Comparison of ENCODE assay signal across 8 cellular contexts in genomic region chr9:136992819-136993369, GRCh38. TPM values are rescaled to one million over a fixed set of nuclear protein-coding genes. Genes with fewer than 3 reads are reported as not detected.
A peak's percentile ranks its signal among the peaks of the same experiment; 100 is the strongest.
DNase-seq lines count a peak whose midpoint lies in the region; ATAC-seq and TF ChIP-seq lines count a peak whose summit lies in the region.

No MANE protein-coding gene starts in this region.

- H3K27me3 ChIP-seq in A673 (replicated peaks; ENCODE audit: insufficient read depth, low read depth, low read length, poor library complexity) (no peaks in the 10 kb centered on the region), mucosa of stomach (ENCODE audit: control insufficient read depth, insufficient read depth, low read length) (peaks cover 4% of the 10 kb centered on the region)

- TF ChIP-seq CTCF in A673 (conservative IDR thresholded peaks at IDR 0.05; ENCODE audit: low read depth, low read length): no peak
- no peak for TF ChIP-seq CTCF in HFF-Myc (IDR thresholded peaks at IDR 0.05; ENCODE audit: low read depth, low read length, missing control alignments)
- TF ChIP-seq CTCF in MCF 10A (IDR thresholded peaks at IDR 0.05; ENCODE audit: unreplicated experiment): no peak
- no peak for TF ChIP-seq CTCF in omental fat pad (IDR thresholded peaks at IDR 0.05)

- peaks cover 7% of the 10 kb centered on the region for H3K36me3 ChIP-seq in A673 (ENCODE audit: insufficient read depth, low read length, poor library complexity, severe bottlenecking)
- no peaks in the 10 kb centered on the region for H3K36me3 ChIP-seq in mucosa of stomach (ENCODE audit: control insufficient read depth, insufficient read depth, low read length)

- POLR2A ChIA-PET in A673 (lab: Charles Lee; ENCODE audit: low non-redundant PET) (no interaction called here), MCF 10A (lab: Yijun Ruan, JAX) (interaction anchor here (0.8 to 2.0 kb wide), 5 partner anchors 21 to 137 kb away, joined by 3 to 9 read pairs (median 5); no protein-coding TSS in a partner anchor)

- H3K4me1 Mint-ChIP-seq in MCF 10A (ENCODE audit: insufficient read depth, unreplicated experiment): peaks cover 4% of the 10 kb centered on the region

- H3K27ac ChIP-seq in A673 (ENCODE audit: low read depth, low read length, poor library complexity, severe bottlenecking): peak overlapping the region; percentile 88

- peak overlapping the region; percentile 82 for H3K4me3 Mint-ChIP-seq in MCF 10A (ENCODE audit: unreplicated experiment)

- peaks cover 12% of the 10 kb centered on the region for H3K36me3 Mint-ChIP-seq in MCF 10A (ENCODE audit: insufficient read depth, unreplicated experiment)

- DNase-seq in A673 (ENCODE audit: low spot score) (no peak), HFF-Myc (ENCODE audit: extremely low read depth, low read depth) (no peak), MCF 10A (ENCODE audit: unreplicated experiment) (no peak), MV-4-11 (lab: John Stamatoyannopoulos, UW) (no peak), omental fat pad (ENCODE audit: low spot score) (no peak)
- DNase-seq in effector CD8-positive, alpha-beta T cell (lab: John Stamatoyannopoulos, UW): no peak

- H3K9me3 ChIP-seq in A673 (ENCODE audit: low read depth, low read length, poor library complexity, severe bottlenecking): no peaks in the 10 kb centered on the region
- H3K9me3 ChIP-seq in mucosa of stomach (ENCODE audit: control insufficient read depth, low read length): no peaks in the 10 kb centered on the region

- CTCF ChIA-PET in A673 (lab: Charles Lee) (interaction anchor here (0.6 kb wide), 1 partner anchor 232 kb away, joined by 3 read pairs; no protein-coding TSS in a partner anchor), MCF 10A (lab: Yijun Ruan, JAX) (interaction anchor here (0.6 to 2.1 kb wide), 4 partner anchors 36 to 822 kb away, joined by 3 to 7 read pairs (median 4); no protein-coding TSS in a partner anchor)

- no peaks in the 10 kb centered on the region for H3K27me3 Mint-ChIP-seq in MCF 10A (ENCODE audit: insufficient read depth, unreplicated experiment)

- ATAC-seq in GM21390 (IDR thresholded peaks at IDR 0.05; ENCODE audit: unreplicated experiment) (no peak), omental fat pad (ENCODE audit: low FRiP score) (no peak)

- peaks cover 26% of the 10 kb centered on the region for H3K4me1 ChIP-seq in A673 (ENCODE audit: insufficient read depth, low read length, poor library complexity, severe bottlenecking)
- peaks cover 40% of the 10 kb centered on the region for H3K4me1 ChIP-seq in mucosa of stomach (ENCODE audit: control insufficient read depth, insufficient read depth, low read length)

- no TSS peak for BruUV-seq in A673 (replicated peaks; lab: Mats Ljungman, UMichigan)
- TSS peak; percentile 82 for BruUV-seq in MCF 10A (replicated peaks; lab: Mats Ljungman, UMichigan)

- peak overlapping the region; percentile 65 for H3K9ac ChIP-seq in mucosa of stomach (ENCODE audit: low read length)

- no peaks in the 10 kb centered on the region for H3K9me3 Mint-ChIP-seq in MCF 10A (ENCODE audit: unreplicated experiment)

- peak overlapping the region; percentile 81 for H3K27ac Mint-ChIP-seq in MCF 10A (ENCODE audit: low read depth, unreplicated experiment)

- H3K4me3 ChIP-seq in A673 (ENCODE audit: low read depth, low read length, poor library complexity, severe bottlenecking) (peak overlapping the region; percentile 75), HFF-Myc (replicated peaks; ENCODE audit: low read depth, low read length) (peak overlapping the region; percentile 74), mucosa of stomach (ENCODE audit: low read length) (peak overlapping the region; percentile 63)

- intact Hi-C loops in A673 (cut with micrococcal nuclease; ENCODE audit: unreplicated experiment): no loop called here
- intact Hi-C loops in MCF 10A (cut with micrococcal nuclease): loop anchor here (1.0 kb wide), 1 partner anchor 45 kb away; no protein-coding TSS in a partner anchor

RNA-seq across cellular contexts. Expression of gene PAXX, which starts 0.7 kb away (rescaled TPM):
- 91.5 and 99.5 TPM in 2 replicates for total RNA-seq in A673 (2021)
- 43.6 and 57.9 TPM in 2 replicates for total RNA-seq in MCF 10A (2022)
- 10 to 100 TPM; 22.0 to 37.0 (median 31.6) TPM for total RNA-seq in omental fat pad

RNA-seq across cellular contexts. Expression of gene CLIC3, which starts 3.5 kb away (rescaled TPM):
- total RNA-seq in A673 (2021) (not detected in 2 replicates), MCF 10A (2022) (1.2 and 4.2 TPM in 2 replicates), omental fat pad (1 to 10 TPM in 3 of 4 donors, under 1 TPM in 1; 0.95 to 9.7 (median 4.7) TPM)

RNA-seq across cellular contexts. Expression of gene LCNL1, which starts 10.1 kb away (rescaled TPM):
- total RNA-seq in A673 (2021) (not detected in 2 replicates), MCF 10A (2022) (not detected in 2 replicates), omental fat pad (under 1 TPM in 3 of 4 donors, not detected in 1; 0.28 to 0.47 (median 0.36) TPM)

RNA-seq across cellular contexts. Expression of gene PTGDS, which starts 15.6 kb away (rescaled TPM):
- not detected in 2 replicates for total RNA-seq in A673 (2021)
- total RNA-seq in MCF 10A (2022): 1.1 and 1.8 TPM in 2 replicates
- total RNA-seq in omental fat pad: 100 to 1,000 TPM in 2 of 4 donors, 10 to 100 TPM in 2; 76.9 to 173 (median 118) TPM

RNA-seq across cellular contexts. Expression of gene ABCA2, which starts 35.1 kb away (rescaled TPM):
- total RNA-seq in A673 (2021) (27.8 and 38.9 TPM in 2 replicates), MCF 10A (2022) (20.0 and 21.7 TPM in 2 replicates), omental fat pad (10 to 100 TPM; 15.4 to 31.5 (median 25.9) TPM)
